Comparison of ENCODE assay signal across 27 cellular contexts in the genomic region with DNA sequence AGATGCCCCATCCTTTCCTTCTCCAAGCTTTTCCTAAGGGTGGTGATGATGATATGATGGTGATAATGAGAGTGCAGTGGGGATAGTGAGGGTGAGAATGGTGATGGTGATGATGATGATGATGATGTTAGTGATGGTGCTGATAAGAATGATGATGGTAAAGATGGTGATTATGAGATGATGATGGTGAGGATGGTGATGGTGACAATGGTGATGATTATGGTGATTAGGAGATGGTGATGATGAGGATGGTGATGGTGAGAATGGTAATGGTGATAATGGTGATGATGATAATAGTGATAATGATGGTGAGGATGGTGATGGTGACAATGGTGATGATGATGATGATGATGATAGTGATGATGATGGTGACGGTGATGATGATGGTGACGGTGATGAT. TPM values are rescaled to one million over a fixed set of nuclear protein-coding genes. Genes with fewer than 3 reads are reported as not detected.
"Had no signal": no experiment of that assay in that cellular context is flagged by ENCODE, and none has a peak within 500 bp of the region (broad histone marks: within the 10 kb centered on the region; RNA-seq: fewer than 3 reads in every experiment).

No MANE protein-coding gene starts in this region.

- H3K4me3 ChIP-seq: heart left ventricle, right atrium auricular region, stomach, thoracic aorta, uterus had no signal

- H3K4me1 ChIP-seq: heart left ventricle, right atrium auricular region, stomach, uterus had no signal

- H3K27me3 ChIP-seq: right atrium auricular region, uterus had no signal

- H3K9me3 ChIP-seq: heart left ventricle, neutrophil, right atrium auricular region, stomach, thoracic aorta, uterus had no signal

- DNase-seq: effector memory CD4-positive, alpha-beta T cell; heart left ventricle; hippocampal formation; mammary epithelial cell; naive thymus-derived CD4-positive, alpha-beta T cell; nephron progenitor cell; small intestine; stimulated activated CD4-positive, alpha-beta T cell treated with anti-CD3 and anti-CD28 coated beads, Interleukin-12 subunit alpha, Interleukin-12 subunit beta, amount 100 ng/mL, for 4 hours; stimulated activated naive CD4-positive, alpha-beta T cell; stomach; substantia nigra; trophoblast cell; uterus had no signal

- H3K36me3 ChIP-seq: heart left ventricle, neutrophil, right atrium auricular region, stomach, thoracic aorta, uterus had no signal

- H3K27ac ChIP-seq: heart left ventricle, neutrophil, right atrium auricular region, stomach, thoracic aorta, uterus had no signal

- ATAC-seq: esophagus mucosa; heart left ventricle; left lobe of liver; naive thymus-derived CD4-positive, alpha-beta T cell had no signal

- FAIRE-seq: endometrium, frontal cortex, small intestine had no signal

RNA-seq across cellular contexts. Expression of a gene that starts 4.0 kb away (rescaled TPM):
- total RNA-seq: esophagus mucosa, fibroblast of lung, frontal cortex, glomerular endothelial cell, heart left ventricle, left lobe of liver, lower leg skin, mammary epithelial cell, mesenteric fat pad, mononuclear cell, osteocyte, posterior vena cava, right atrium auricular region, stomach, thoracic aorta, uterus had no signal

RNA-seq across cellular contexts. Expression of a gene that starts 22.3 kb away (rescaled TPM):
- total RNA-seq: fibroblast of lung; frontal cortex; glomerular endothelial cell; left lobe of liver; mesenteric fat pad; mononuclear cell; naive thymus-derived CD4-positive, alpha-beta T cell; osteocyte; right atrium auricular region had no signal

RNA-seq across cellular contexts. Expression of a gene that starts 36.7 kb away (rescaled TPM):
- total RNA-seq: mononuclear cell; naive thymus-derived CD4-positive, alpha-beta T cell had no signal
